1 cellular context compared by ENCODE assay signal in genomic region chr14:75088566-75089373, GRCh38.
TF ChIP-seq lines count a peak whose summit lies in the region.

No MANE protein-coding gene starts in this region.

TF ChIP-seq in GM23338, 12 proteins besides CTCF, POLR2A, EP300 and RAD21 (continued from another document):
- TF ChIP-seq REST (IDR thresholded peaks at IDR 0.05; ENCODE audit: unreplicated experiment) (no peak), ETS1 (IDR thresholded peaks at IDR 0.05) (no peak)
